Comparison of ENCODE assay signal across 1 cellular context in genomic region chr14:75589896-75590295, GRCh38.
TF ChIP-seq lines count a peak whose summit lies in the region.

No MANE protein-coding gene starts in this region.

TF ChIP-seq in HepG2, 621 proteins besides CTCF, POLR2A, EP300 and RAD21 (continued from another document):
- TF ChIP-seq ZNF646 (CRISPR knock-in tag; IDR thresholded peaks at IDR 0.05): no peak
- TF ChIP-seq ZNF564 (CRISPR knock-in tag; IDR thresholded peaks at IDR 0.05): no peak
- TF ChIP-seq TERF1 (CRISPR knock-in tag; IDR thresholded peaks at IDR 0.05): no peak
- TF ChIP-seq SPEN (CRISPR knock-in tag; IDR thresholded peaks at IDR 0.05; ENCODE audit: low read depth): no peak
- TF ChIP-seq ZNF788 (CRISPR knock-in tag; IDR thresholded peaks at IDR 0.05; ENCODE audit: borderline replicate concordance): no peak
- TF ChIP-seq ZNF782 (CRISPR knock-in tag; IDR thresholded peaks at IDR 0.05; ENCODE audit: borderline replicate concordance): no peak
- TF ChIP-seq HOXD1 (CRISPR knock-in tag; IDR thresholded peaks at IDR 0.05): no peak
- TF ChIP-seq MED8 (CRISPR knock-in tag; IDR thresholded peaks at IDR 0.05; ENCODE audit: insufficient replicate concordance): no peak
- TF ChIP-seq CBX2 (IDR thresholded peaks at IDR 0.05; ENCODE audit: low read depth, low read length): no peak
- TF ChIP-seq CBX2 (CRISPR knock-in tag; IDR thresholded peaks at IDR 0.05; ENCODE audit: low read depth): no peak
- no peak for TF ChIP-seq ZNF235 (CRISPR knock-in tag; IDR thresholded peaks at IDR 0.05; ENCODE audit: borderline replicate concordance)
- TF ChIP-seq IKZF5 (CRISPR knock-in tag; IDR thresholded peaks at IDR 0.05): no peak
- TF ChIP-seq SCMH1 (CRISPR knock-in tag; IDR thresholded peaks at IDR 0.05; ENCODE audit: borderline replicate concordance): no peak
- TF ChIP-seq ZNF713 (CRISPR knock-in tag; IDR thresholded peaks at IDR 0.05): no peak
- no peak for TF ChIP-seq FOXO1 (CRISPR knock-in tag; IDR thresholded peaks at IDR 0.05)
- TF ChIP-seq ZNF644 (CRISPR knock-in tag; IDR thresholded peaks at IDR 0.05; ENCODE audit: low read depth): no peak
- TF ChIP-seq ATAD3A (CRISPR knock-in tag; IDR thresholded peaks at IDR 0.05): no peak
- no peak for TF ChIP-seq FOXA3 (CRISPR knock-in tag; IDR thresholded peaks at IDR 0.05)
